In genomic region chr7:75650062-75650461, GRCh38 we compare ENCODE assay signal across 11 cellular contexts.
DNase-seq lines count a peak whose midpoint lies in the region; ATAC-seq and TF ChIP-seq lines count a peak whose summit lies in the region.
"Had no signal": no experiment of that assay in that cellular context is flagged by ENCODE, and none has a peak within 500 bp of the region (broad histone marks: within the 10 kb centered on the region; RNA-seq: fewer than 3 reads in every experiment).

No MANE protein-coding gene starts in this region.

- H2BK120ac ChIP-seq in mesenchymal stem cell (ENCODE audit: low read depth, low read length), result no peak overlapping the region

- H3K36me3 Mint-ChIP-seq in endodermal cell (ENCODE audit: low read depth), result no peaks in the 10 kb centered on the region

- H3K4me3 ChIP-seq in endodermal cell (ENCODE audit: low read length), result no peak overlapping the region
- no peak overlapping the region for H3K4me3 ChIP-seq in mesenchymal stem cell (ENCODE audit: insufficient read depth in 1 of 2, low read depth in 1 of 2, low read length in 2 of 2)
- H3K4me3 ChIP-seq in upper lobe of right lung, result no peak overlapping the region

- intact Hi-C loops in upper lobe of right lung (cut with DNase I), result no loop called here

- H3K4ac ChIP-seq in mesenchymal stem cell (ENCODE audit: low read depth in 1 of 2, low read length in 2 of 2), result no peak overlapping the region

- ATAC-seq in upper lobe of right lung, result peak; percentile 89

- no peak overlapping the region for H2BK15ac ChIP-seq in mesenchymal stem cell (ENCODE audit: low read depth, poor library complexity, severe bottlenecking)

- no peak overlapping the region for H3K18ac ChIP-seq in mesenchymal stem cell (ENCODE audit: low read depth in 1 of 2, low read length in 2 of 2)

- H4K91ac ChIP-seq in mesenchymal stem cell (ENCODE audit: low read length), result no peak overlapping the region

- no peak overlapping the region for H3K4me3 Mint-ChIP-seq in endodermal cell
- H3K4me3 Mint-ChIP-seq: memory B cell had no signal

- peak overlapping the region; percentile 54 for H2AK5ac ChIP-seq in mesenchymal stem cell (ENCODE audit: low read length, severe bottlenecking)

- H3K36me3 ChIP-seq in endodermal cell (ENCODE audit: control insufficient read depth, insufficient read depth, low read length) (no peaks in the 10 kb centered on the region), mesenchymal stem cell (ENCODE audit: control insufficient read depth in 1 of 2, insufficient read depth in 2 of 2, low read depth in 1 of 2, low read length in 2 of 2) (no peaks in the 10 kb centered on the region), upper lobe of right lung (no peaks in the 10 kb centered on the region)

- no peak overlapping the region for H2AFZ ChIP-seq in mesenchymal stem cell (ENCODE audit: low read depth, low read length)

- H3K27ac Mint-ChIP-seq in endodermal cell, result peak overlapping the region; percentile 26
- H3K27ac Mint-ChIP-seq: memory B cell had no signal

- no peak overlapping the region for H3K4me2 ChIP-seq in mesenchymal stem cell (ENCODE audit: low read length, poor library complexity, severe bottlenecking)

- H3K4me1 Mint-ChIP-seq in endodermal cell, result peaks cover 20% of the 10 kb centered on the region
- H3K4me1 Mint-ChIP-seq: memory B cell had no signal

- no peaks in the 10 kb centered on the region for H3K27me3 Mint-ChIP-seq in endodermal cell (ENCODE audit: insufficient read depth)

- peaks cover 6% of the 10 kb centered on the region for H3K9me3 Mint-ChIP-seq in endodermal cell
- H3K9me3 Mint-ChIP-seq: memory B cell had no signal

- TF ChIP-seq CTCF in endodermal cell (conservative IDR thresholded peaks at IDR 0.05) (peak; percentile 56), upper lobe of right lung (IDR thresholded peaks at IDR 0.05) (no peak)

- H2BK5ac ChIP-seq in mesenchymal stem cell (ENCODE audit: low read depth, low read length, poor library complexity, severe bottlenecking), result no peak overlapping the region

- WGBS in endodermal cell (ENCODE audit: insufficient coverage in 1 of 2, insufficient read length in 1 of 2), 2 experiments, result 38 to 77% methylated on average over 3 to 7 of the region's 7 CpGs
- WGBS in mesenchymal stem cell, result 56% methylated on average over 7 of the region's 7 CpGs

- no peaks in the 10 kb centered on the region for H3K79me1 ChIP-seq in mesenchymal stem cell (replicated peaks; ENCODE audit: low read length, poor library complexity, severe bottlenecking)

- H3K27me3 ChIP-seq in endodermal cell (ENCODE audit: control insufficient read depth, insufficient read depth, low read length, poor library complexity, severe bottlenecking), result no peaks in the 10 kb centered on the region
- H3K27me3 ChIP-seq in mesenchymal stem cell (ENCODE audit: control insufficient read depth in 1 of 2, insufficient read depth in 1 of 2, low read length in 2 of 2), result no peaks in the 10 kb centered on the region
- H3K27me3 ChIP-seq in upper lobe of right lung, result no peaks in the 10 kb centered on the region

- H3K9ac ChIP-seq in endodermal cell (ENCODE audit: extremely low read depth, low read length, poor library complexity, severe bottlenecking) (no peak overlapping the region), mesenchymal stem cell (ENCODE audit: low read length) (no peak overlapping the region)

- H2BK12ac ChIP-seq in mesenchymal stem cell (ENCODE audit: low read length in 2 of 2), result no peak overlapping the region

- H3K27ac ChIP-seq in endodermal cell (ENCODE audit: low read depth, low read length), result peak overlapping the region; percentile 7
- H3K27ac ChIP-seq in mesenchymal stem cell (ENCODE audit: low read length, poor library complexity, severe bottlenecking), result peak overlapping the region; percentile 60
- peak overlapping the region; percentile 60 for H3K27ac ChIP-seq in upper lobe of right lung

- H4K8ac ChIP-seq in mesenchymal stem cell (ENCODE audit: low read length), result no peak overlapping the region

- H3K9me3 ChIP-seq in endodermal cell (ENCODE audit: control insufficient read depth, low read length) (no peaks in the 10 kb centered on the region), mesenchymal stem cell (ENCODE audit: control insufficient read depth, low read length) (peaks cover 3% of the 10 kb centered on the region), upper lobe of right lung (no peaks in the 10 kb centered on the region)

- H3K4me1 ChIP-seq in endodermal cell (ENCODE audit: control insufficient read depth, insufficient read depth, low read length), result no peaks in the 10 kb centered on the region
- H3K4me1 ChIP-seq in mesenchymal stem cell (ENCODE audit: control insufficient read depth, insufficient read depth, low read depth, low read length), result peaks cover 17% of the 10 kb centered on the region
- peaks cover 24% of the 10 kb centered on the region for H3K4me1 ChIP-seq in upper lobe of right lung

- H3K14ac ChIP-seq in mesenchymal stem cell (ENCODE audit: low read length in 2 of 2), result no peak overlapping the region

- H3K23ac ChIP-seq in mesenchymal stem cell (ENCODE audit: low read length in 2 of 2), result no peak overlapping the region

- DNase-seq in NCI-H82 (lab: John Stamatoyannopoulos, UW) (peak; percentile 12), NCI-H82 treated with DMSO at 0.1 percent for 48 hours (lab: John Stamatoyannopoulos, UW; ENCODE audit: unreplicated experiment) (no peak), endodermal cell (peak; percentile 82), mesenchymal stem cell (peak; percentile 22), upper lobe of right lung (peak; percentile 87), HT-29 (ENCODE audit: low spot score) (no peak), SK-N-DZ (ENCODE audit: low spot score) (no peak), NCI-H2029 (lab: John Stamatoyannopoulos, UW) (no peak)
- DNase-seq: NCI-H2081 treated with DMSO at 0.1 percent for 48 hours, SW 1271 had no signal

Comparison
In these comparisons a context has a peak if more than half of its experiments do, and no peak if none do; other contexts are left out.
1. DNase-seq: peak in NCI-H82 (single experiment), endodermal cell (single experiment), mesenchymal stem cell (single experiment) and upper lobe of right lung (single experiment); none in NCI-H82 treated with DMSO at 0.1 percent for 48 hours (single experiment), HT-29 (single experiment), SK-N-DZ (single experiment) and NCI-H2029 (single experiment).
2. H3K27ac ChIP-seq: peak in every context shown above with its lines; median percentile 60 in mesenchymal stem cell; 60 in upper lobe of right lung; 7 in endodermal cell.